9 cellular contexts compared by ENCODE assay signal in the genomic region with DNA sequence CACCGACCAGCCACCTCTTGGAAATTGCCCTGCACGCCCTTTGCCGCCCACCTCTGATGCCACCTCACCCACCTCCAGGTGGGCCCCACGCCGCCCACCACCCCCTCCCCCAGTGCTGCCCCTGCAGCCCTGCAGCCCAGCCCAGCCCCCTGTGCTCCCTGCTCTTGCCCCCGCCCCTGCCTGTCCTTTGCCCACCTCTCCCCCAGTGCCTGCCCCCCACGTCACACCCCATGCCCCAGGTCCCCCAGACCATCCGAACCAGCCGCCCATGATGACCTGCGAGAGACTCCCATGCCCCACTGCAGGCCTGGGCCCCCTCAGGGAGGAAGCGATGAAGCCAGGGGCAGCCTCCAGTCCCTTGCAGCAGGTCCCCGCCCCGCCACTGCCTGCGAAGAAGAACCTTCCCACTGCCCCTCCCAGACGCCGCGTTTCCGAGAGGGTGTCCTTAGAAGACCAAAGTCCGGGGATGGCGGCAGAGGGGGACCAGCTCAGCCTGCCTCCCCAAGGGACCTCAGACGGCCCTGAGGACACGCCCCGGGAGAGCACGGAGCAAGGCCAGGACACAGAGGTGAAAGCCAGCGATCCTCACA.
DNase-seq lines count a peak whose midpoint lies in the region; ATAC-seq and TF ChIP-seq lines count a peak whose summit lies in the region.
"Had no signal": no experiment of that assay in that cellular context is flagged by ENCODE, and none has a peak within 500 bp of the region (broad histone marks: within the 10 kb centered on the region; RNA-seq: fewer than 3 reads in every experiment).

No MANE protein-coding gene starts in this region.

- peaks cover 71% of the 10 kb centered on the region for H3K4me1 Mint-ChIP-seq in activated naive CD8-positive, alpha-beta T cell treated with anti-CD3 and anti-CD28 coated beads for 36 hours

- no peak for TF ChIP-seq CTCF in vagina (IDR thresholded peaks at IDR 0.05)

- intact Hi-C loops in vagina (cut with DNase I): no loop called here

- H3K36me3 ChIP-seq in vagina: no peaks in the 10 kb centered on the region

- DNase-seq in stimulated activated CD4-positive, alpha-beta T cell treated with anti-CD3 and anti-CD28 coated beads, Interleukin-12 subunit alpha, Interleukin-12 subunit beta, amount 100 ng/mL, for 4 hours: peak; percentile 35
- no peak for DNase-seq in stimulated activated CD4-positive, alpha-beta T cell treated with anti-CD3 and anti-CD28 coated beads, Interleukin-1b, Interleukin-23, amount 100 ng/mL, for 48 hours
- DNase-seq in activated naive CD8-positive, alpha-beta T cell treated with anti-CD3 and anti-CD28 coated beads for 36 hours: peak; percentile 67
- DNase-seq in mucosa of gallbladder (ENCODE audit: low spot score) (peak; percentile 32), vagina (ENCODE audit: extremely low spot score in 2 of 2) (no peak), ACHN (no peak), HuH-7 (ENCODE audit: low spot score) (no peak)
- DNase-seq: foreskin keratinocyte had no signal

- H3K4me3 Mint-ChIP-seq in activated naive CD8-positive, alpha-beta T cell treated with anti-CD3 and anti-CD28 coated beads for 36 hours: peak overlapping the region; percentile 96

- H3K27ac Mint-ChIP-seq in activated naive CD8-positive, alpha-beta T cell treated with anti-CD3 and anti-CD28 coated beads for 36 hours: peak overlapping the region; percentile 98

- H3K4me3 ChIP-seq in vagina: peak overlapping the region in 1 of 2 donors; percentile 31

- no peaks in the 10 kb centered on the region for H3K9me3 Mint-ChIP-seq in activated naive CD8-positive, alpha-beta T cell treated with anti-CD3 and anti-CD28 coated beads for 36 hours

- no peaks in the 10 kb centered on the region for H3K27me3 ChIP-seq in vagina
- H3K27me3 ChIP-seq: foreskin keratinocyte had no signal

- H3K36me3 Mint-ChIP-seq in activated naive CD8-positive, alpha-beta T cell treated with anti-CD3 and anti-CD28 coated beads for 36 hours: peaks cover 56% of the 10 kb centered on the region

- H3K4me1 ChIP-seq in vagina: peaks cover 53% of the 10 kb centered on the region
- H3K4me1 ChIP-seq: foreskin keratinocyte had no signal

- no peak for ATAC-seq in GM19397 (IDR thresholded peaks at IDR 0.05; ENCODE audit: unreplicated experiment)
- ATAC-seq: foreskin keratinocyte had no signal

- peak overlapping the region; percentile 93 for H3K27ac ChIP-seq in vagina
- H3K27ac ChIP-seq: foreskin keratinocyte had no signal

- H3K9me3 ChIP-seq in vagina: no peaks in the 10 kb centered on the region

- H3K27me3 Mint-ChIP-seq in activated naive CD8-positive, alpha-beta T cell treated with anti-CD3 and anti-CD28 coated beads for 36 hours: no peaks in the 10 kb centered on the region

- in situ Hi-C loops in ACHN (cut with HindIII; ENCODE audit: low pct_ligation_motif_present, low pct_unique_long_range_greater_than_20kb, low sequenced_read_pairs): no loop called here

- TF ChIP-seq POLR2A in vagina (IDR thresholded peaks at IDR 0.05): no peak

Comparison
In these comparisons a context has a peak if more than half of its experiments do, and no peak if none do; other contexts are left out.
1. DNase-seq: peak in stimulated activated CD4-positive, alpha-beta T cell treated with anti-CD3 and anti-CD28 coated beads, Interleukin-12 subunit alpha, Interleukin-12 subunit beta, amount 100 ng/mL, for 4 hours (single experiment), activated naive CD8-positive, alpha-beta T cell treated with anti-CD3 and anti-CD28 coated beads for 36 hours (single experiment) and mucosa of gallbladder (single experiment); none in stimulated activated CD4-positive, alpha-beta T cell treated with anti-CD3 and anti-CD28 coated beads, Interleukin-1b, Interleukin-23, amount 100 ng/mL, for 48 hours (single experiment), vagina (0 of 2), ACHN (single experiment) and HuH-7 (single experiment).